Comparison of ENCODE assay signal across 1 cellular context in the genomic region with DNA sequence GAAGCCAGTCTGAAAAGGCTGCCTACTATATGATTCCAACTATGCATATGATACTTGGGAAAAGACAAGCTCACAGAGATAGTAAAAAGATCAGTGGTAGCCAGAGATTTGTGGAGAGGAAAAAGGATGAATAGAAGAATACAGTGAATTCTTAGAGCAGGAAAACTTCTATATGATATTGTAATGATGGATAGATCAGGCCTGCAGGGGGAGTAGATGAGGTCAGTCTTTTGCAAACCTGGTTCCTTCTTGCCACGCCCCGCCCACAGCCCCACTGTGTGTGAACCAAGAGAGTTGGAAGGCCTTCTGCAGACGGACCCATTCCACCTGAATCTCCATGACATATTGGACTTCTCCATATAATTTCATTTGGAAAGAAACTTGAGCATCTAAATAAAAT.
TF ChIP-seq lines count a peak whose summit lies in the region.

No MANE protein-coding gene starts in this region.

TF ChIP-seq in HCT116, 20 proteins besides CTCF, POLR2A, EP300 and RAD21 (continued from another document):
- TF ChIP-seq FOSL1 (IDR thresholded peaks at IDR 0.05; ENCODE audit: low read depth): no peak
- no peak for TF ChIP-seq SP1 (IDR thresholded peaks at IDR 0.05; ENCODE audit: low read depth)
- no peak for TF ChIP-seq TCF7L2 (IDR thresholded peaks at IDR 0.05; ENCODE audit: borderline replicate concordance, extremely low read depth, insufficient read depth, insufficient read length)
- TF ChIP-seq YY1 (IDR thresholded peaks at IDR 0.05; ENCODE audit: extremely low read depth, insufficient replicate concordance, low read depth, low read length): no peak
- TF ChIP-seq ZFX (IDR thresholded peaks at IDR 0.05): no peak
TF ChIP-seq in HCT116: peak in this region for 0.
